Comparison of ENCODE assay signal across 8 cellular contexts in the genomic region with DNA sequence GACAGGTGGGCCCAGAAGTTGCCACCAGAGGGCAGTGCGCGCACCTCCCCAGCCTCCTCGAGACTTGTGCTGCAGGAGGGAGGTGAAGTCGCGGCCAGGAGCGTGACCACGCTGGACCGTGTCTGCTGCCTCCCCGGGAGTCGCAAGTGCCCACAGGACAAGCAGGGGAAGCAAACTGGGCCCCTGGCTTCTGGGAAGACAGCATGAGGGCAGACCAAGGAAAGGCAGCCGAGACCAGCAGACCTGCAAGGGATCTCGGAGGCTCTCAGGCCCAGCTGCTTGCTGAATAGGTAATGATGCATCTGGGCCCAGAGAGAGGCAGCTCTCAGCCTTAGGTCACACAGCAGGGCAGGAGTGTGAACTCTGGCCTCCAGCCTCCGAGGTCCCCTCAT. TPM values are rescaled to one million over a fixed set of nuclear protein-coding genes. Genes with fewer than 3 reads are reported as not detected.
DNase-seq lines count a peak whose midpoint lies in the region; ATAC-seq, FAIRE-seq and TF ChIP-seq lines count a peak whose summit lies in the region.

No MANE protein-coding gene starts in this region.

- intact Hi-C loops in CD4-positive, alpha-beta T cell (cut with DNase I, micrococcal nuclease) = loop anchor here (1.0 to 5.0 kb wide), 8 partner anchors 28 to 291 kb away; no protein-coding TSS in a partner anchor
- intact Hi-C loops in pancreas (cut with DNase I) = loop anchor here in 1 of 3 donors (5.0 kb wide), 1 partner anchor 36 kb away; no protein-coding TSS in a partner anchor

- H3K9me3 ChIP-seq in CD4-positive, alpha-beta T cell (ENCODE audit: control insufficient read depth, low read length) = no peaks in the 10 kb centered on the region
- H3K9me3 ChIP-seq in SJSA1 (replicated peaks) (0 out of 2 replicates have a peak, but pooled peaks cover 3% of the 10 kb centered on the region), pancreas (no peaks in the 10 kb centered on the region), thoracic aorta (no peaks in the 10 kb centered on the region)

- H3K27ac ChIP-seq in CD4-positive, alpha-beta T cell (ENCODE audit: low read depth, low read length) = no peak overlapping the region
- H3K27ac ChIP-seq in SJSA1 (no peak overlapping the region), pancreas (no peak overlapping the region), thoracic aorta (no peak overlapping the region)

- TF ChIP-seq CTCF in CD4-positive, alpha-beta T cell (IDR thresholded peaks at IDR 0.05) = peak; percentile 88
- TF ChIP-seq CTCF in pancreas (IDR thresholded peaks at IDR 0.05) = peak; percentile 85 to 92 (median 92)
- peak; percentile 87 for TF ChIP-seq CTCF in thoracic aorta (IDR thresholded peaks at IDR 0.05)

- no peaks in the 10 kb centered on the region for H3K9me3 Mint-ChIP-seq in CD4-positive, alpha-beta T cell

- H3K27me3 Mint-ChIP-seq in CD4-positive, alpha-beta T cell = no peaks in the 10 kb centered on the region

- peak overlapping the region; percentile 51 for H3K27ac Mint-ChIP-seq in CD4-positive, alpha-beta T cell

- peak overlapping the region; percentile 69 for H3K4me3 Mint-ChIP-seq in CD4-positive, alpha-beta T cell

- ATAC-seq in CD4-positive, alpha-beta T cell (ENCODE audit: poor library complexity) = peak; percentile 59
- ATAC-seq in pancreas (peak; percentile 86 to 99 (median 97)), thoracic aorta (ENCODE audit: insufficient number of reproducible peaks, low FRiP score, low read depth) (peak; percentile 72), GM18867 (IDR thresholded peaks at IDR 0.05; ENCODE audit: unreplicated experiment) (no peak)

- no peaks in the 10 kb centered on the region for H3K36me3 Mint-ChIP-seq in CD4-positive, alpha-beta T cell (ENCODE audit: low read depth)

- CTCF ChIA-PET in CD4-positive, alpha-beta T cell (lab: Charles Lee) = interaction anchor here (0.7 to 2.9 kb wide), 10 partner anchors 14 to 120 kb away, joined by 3 to 29 read pairs (median 4); a partner anchor contains a TSS

- FAIRE-seq in frontal cortex (lab: Jason Lieb, UNC) (no peak), pancreas (lab: Jason Lieb, UNC) (no peak)

- DNase-seq in CD4-positive, alpha-beta T cell = peak; percentile 68 to 89 (median 82)
- DNase-seq in HS-27A (ENCODE audit: low read depth) (peak; percentile 22), SJSA1 (ENCODE audit: low read depth in 1 of 2, low spot score in 2 of 2) (peak; percentile 60 to 75), activated gamma-delta T cell treated with Interleukin-2 at 50 U/mL for 16 hours (peak; percentile 83), frontal cortex (ENCODE audit: low spot score in 2 of 2) (peak; percentile 66 to 93), pancreas (peak; percentile 64 to 93 (median 81)), thoracic aorta (ENCODE audit: low spot score) (peak; percentile 25)

- H3K36me3 ChIP-seq in SJSA1 (no peaks in the 10 kb centered on the region), pancreas (no peaks in the 10 kb centered on the region), thoracic aorta (no peaks in the 10 kb centered on the region)

- H3K4me3 ChIP-seq in SJSA1 (no peak overlapping the region), pancreas (no peak overlapping the region), thoracic aorta (peak overlapping the region; percentile 12)

- peaks cover 82% of the 10 kb centered on the region for H3K4me1 Mint-ChIP-seq in CD4-positive, alpha-beta T cell (ENCODE audit: low read depth)

- WGBS in pancreas, 2 donors = 13 to 14% methylated on average over 13 of the region's 13 CpGs

- no peaks in the 10 kb centered on the region for H3K27me3 ChIP-seq in CD4-positive, alpha-beta T cell (ENCODE audit: control insufficient read depth, insufficient read depth, low read length)
- peaks cover 9% of the 10 kb centered on the region for H3K27me3 ChIP-seq in SJSA1 (replicated peaks)
- no peaks in the 10 kb centered on the region for H3K27me3 ChIP-seq in pancreas
- H3K27me3 ChIP-seq in thoracic aorta (replicated peaks; ENCODE audit: insufficient read depth) = no peaks in the 10 kb centered on the region

- H3K4me1 ChIP-seq in SJSA1 (replicated peaks) (peaks cover 4% of the 10 kb centered on the region), pancreas (no peaks in the 10 kb centered on the region), thoracic aorta (ENCODE audit: control insufficient read depth in 1 of 2, low read depth in 2 of 2) (peaks cover 4 to 14% of the 10 kb centered on the region in 2 donors)

- POLR2A ChIA-PET in CD4-positive, alpha-beta T cell (lab: Charles Lee) = interaction anchor here (1.1 to 7.0 kb wide), 5 partner anchors 18 to 88 kb away, joined by 3 to 62 read pairs (median 5); a partner anchor contains a TSS

RNA-seq across cellular contexts. Expression of a gene that starts 17.0 kb away (rescaled TPM):
- 10 to 100 TPM; 47.5 to 49.6 TPM for total RNA-seq in CD4-positive, alpha-beta T cell
- not detected in 2 replicates for total RNA-seq in SJSA1 (2014; rRNA removed; shearing (Covaris generic))
- total RNA-seq in frontal cortex = not detected
- under 1 TPM; 0.05 to 1.00 (median 0.58) TPM for total RNA-seq in pancreas
- under 1 TPM; 0.05 to 0.19 TPM for polyA plus RNA-seq in pancreas
- total RNA-seq in thoracic aorta = 10 to 100 TPM in 1 of 2 donors, 1 to 10 TPM in 1; 2.0 to 13.1 TPM

RNA-seq across cellular contexts. Expression of a gene that starts 21.4 kb away (rescaled TPM):
- total RNA-seq in CD4-positive, alpha-beta T cell = 10 to 100 TPM; 11.9 to 12.1 TPM
- 3.4 and 4.7 TPM in 2 replicates for total RNA-seq in SJSA1 (2014; rRNA removed; shearing (Covaris generic))
- 3.7 TPM for total RNA-seq in frontal cortex
- total RNA-seq in pancreas = 1 to 10 TPM; 1.2 to 8.0 (median 2.1) TPM
- 10 to 100 TPM in 1 of 2 donors, 1 to 10 TPM in 1; 9.8 to 10.9 TPM for polyA plus RNA-seq in pancreas
- total RNA-seq in thoracic aorta = 1 to 10 TPM; 1.9 to 2.1 TPM

RNA-seq across cellular contexts. Expression of a gene that starts 45.6 kb away (rescaled TPM):
- total RNA-seq in CD4-positive, alpha-beta T cell = 1 to 10 TPM; 1.9 to 2.1 TPM
- total RNA-seq in SJSA1 (2014; rRNA removed; shearing (Covaris generic)) = not detected in 2 replicates
- total RNA-seq in frontal cortex (0.41 TPM), pancreas (1 to 10 TPM in 3 of 6 donors, under 1 TPM in 3; 0.32 to 1.6 (median 0.94) TPM), thoracic aorta (not detected)
- polyA plus RNA-seq in pancreas = 1 to 10 TPM; 3.3 to 8.7 TPM

RNA-seq across cellular contexts. Expression of a gene that starts 57.2 kb away (rescaled TPM):
- total RNA-seq in CD4-positive, alpha-beta T cell = under 1 TPM; 0.19 to 0.39 TPM
- total RNA-seq in SJSA1 (2014; rRNA removed; shearing (Covaris generic)) = not detected in 2 replicates
- total RNA-seq in frontal cortex (not detected), pancreas (1 to 10 TPM in 1 of 6 donors, under 1 TPM in 5; 0.13 to 1.0 (median 0.30) TPM), thoracic aorta (not detected)
- polyA plus RNA-seq in pancreas = 1 to 10 TPM; 1.3 to 3.1 TPM

Comparison
In these comparisons a context has a peak if more than half of its experiments do, and no peak if none do; other contexts are left out.
1. DNase-seq: peak in every context shown above with its lines; median percentile 83 in activated gamma-delta T cell treated with Interleukin-2 at 50 U/mL for 16 hours; 82 in CD4-positive, alpha-beta T cell; 81 in pancreas; 80 in frontal cortex; 68 in SJSA1; 25 in thoracic aorta; 22 in HS-27A.